ENCODE assay signal across 31 cellular contexts in the genomic region with DNA sequence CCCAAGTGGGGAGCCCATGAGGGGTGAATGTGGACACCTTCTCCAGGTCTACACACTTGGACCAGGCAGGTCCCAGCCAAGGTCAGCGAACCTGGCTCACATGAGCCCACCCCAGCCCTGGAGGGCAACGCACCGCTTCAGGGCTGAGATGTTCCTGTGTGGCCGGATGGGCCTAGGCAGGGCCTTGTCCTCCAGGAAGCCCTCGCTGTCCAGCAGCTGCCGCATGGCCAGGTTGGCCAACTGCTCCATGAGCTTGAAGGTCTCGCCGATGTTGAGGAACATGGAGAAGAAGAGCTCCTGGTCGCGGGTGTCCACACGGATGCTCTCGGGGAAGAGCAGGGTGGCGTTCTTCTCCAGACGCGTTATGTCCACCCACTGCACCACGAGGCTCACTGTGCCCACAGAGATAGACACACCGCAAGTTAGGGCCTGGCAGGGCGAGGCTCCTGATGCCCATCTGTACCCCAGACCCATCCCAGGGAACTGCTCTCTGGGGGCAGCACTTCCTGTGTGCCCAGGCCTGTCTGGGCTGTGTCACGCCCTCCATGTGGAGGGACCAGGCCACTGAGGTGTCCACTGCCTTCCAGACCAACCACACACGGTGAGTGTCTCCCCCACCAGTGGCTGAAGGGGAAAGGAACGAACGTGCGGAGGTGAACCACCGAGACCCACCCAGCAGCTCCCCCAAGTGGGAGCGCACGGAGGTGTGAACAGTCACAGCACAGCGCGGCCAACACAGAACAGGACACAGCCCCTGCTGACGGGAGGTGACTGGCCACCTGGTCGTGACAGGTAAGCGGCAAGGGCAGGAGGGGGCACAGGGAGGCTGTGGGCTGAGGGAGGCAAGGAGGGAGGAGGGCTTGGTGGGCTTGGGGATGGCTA.
"Had no signal": no experiment of that assay in that cellular context is flagged by ENCODE, and none has a peak within 500 bp of the region (broad histone marks: within the 10 kb centered on the region; RNA-seq: fewer than 3 reads in every experiment).

No MANE protein-coding gene starts in this region.

- ATAC-seq: activated CD4-positive, CD25-positive, alpha-beta regulatory T cell treated with anti-CD3 and anti-CD28 coated beads, Interleukin-2, amount 50 U/mL, for 24 hours; effector memory CD8-positive, alpha-beta T cell; gastroesophageal sphincter; naive thymus-derived CD4-positive, alpha-beta T cell; sciatic nerve had no signal

- H3K4me1 ChIP-seq: ascending aorta, gastroesophageal sphincter, neural progenitor cell, upper lobe of left lung, vagina had no signal

- H3K4me3 ChIP-seq: ascending aorta, coronary artery, dorsolateral prefrontal cortex, gastroesophageal sphincter, hepatocyte, neural progenitor cell, skin epidermis, upper lobe of left lung, vagina had no signal

- H3K4me1 Mint-ChIP-seq: activated naive CD4-positive, alpha-beta T cell treated with anti-CD3 and anti-CD28 coated beads, Interleukin-2, amount 10 ng/mL, durations not matched to agents 7 days and 5 days; activated naive CD8-positive, alpha-beta T cell treated with anti-CD3 and anti-CD28 coated beads, Interleukin-2, amount 10 ng/mL, durations not matched to agents 7 days and 5 days; brain; naive thymus-derived CD4-positive, alpha-beta T cell; neural progenitor cell had no signal

- H3K9me3 Mint-ChIP-seq: activated naive CD4-positive, alpha-beta T cell treated with anti-CD3 and anti-CD28 coated beads, Interleukin-2, amount 10 ng/mL, durations not matched to agents 7 days and 5 days; activated naive CD8-positive, alpha-beta T cell treated with anti-CD3 and anti-CD28 coated beads, Interleukin-2, amount 10 ng/mL, durations not matched to agents 7 days and 5 days; activated T-helper 1 cell treated with anti-CD3 and anti-CD28 coated beads, Interleukin-12 subunit alpha, Interleukin-12 subunit beta, Interleukin-2, Interleukin-4 antibody, amounts not matched to agents 30 ng/mL and 10 ng/mL and 1 ng/mL, durations not matched to agents 14 hours and 24 hours and 36 hours; brain; effector memory CD8-positive, alpha-beta T cell; naive thymus-derived CD4-positive, alpha-beta T cell; neural progenitor cell; stimulated activated naive CD8-positive, alpha-beta T cell treated with anti-CD3 and anti-CD28 coated beads, Interleukin-15, Interleukin-2, amounts not matched to agents 100 ng/mL and 50 ng/mL, for 24 hours; T-helper 2 cell treated with Interferon-gamma antibody and Interleukin-4, amounts not matched to agents 5 μg/mL and 100 μg/mL, for 36 hours had no signal

- H3K4me3 Mint-ChIP-seq: activated naive CD4-positive, alpha-beta T cell treated with anti-CD3 and anti-CD28 coated beads, Interleukin-2, amount 10 ng/mL, durations not matched to agents 7 days and 5 days; activated naive CD8-positive, alpha-beta T cell treated with anti-CD3 and anti-CD28 coated beads, Interleukin-2, amount 10 ng/mL, durations not matched to agents 7 days and 5 days; activated T-helper 1 cell treated with anti-CD3 and anti-CD28 coated beads, Interleukin-12 subunit alpha, Interleukin-12 subunit beta, Interleukin-2, Interleukin-4 antibody, amounts not matched to agents 30 ng/mL and 10 ng/mL and 1 ng/mL, durations not matched to agents 14 hours and 24 hours and 36 hours; brain; effector memory CD8-positive, alpha-beta T cell; naive thymus-derived CD4-positive, alpha-beta T cell; neural progenitor cell; stimulated activated naive CD8-positive, alpha-beta T cell treated with anti-CD3 and anti-CD28 coated beads, Interleukin-15, Interleukin-2, amounts not matched to agents 100 ng/mL and 50 ng/mL, for 24 hours; T-helper 2 cell treated with Interferon-gamma antibody and Interleukin-4, amounts not matched to agents 5 μg/mL and 100 μg/mL, for 36 hours had no signal

- H3K27me3 Mint-ChIP-seq: activated naive CD4-positive, alpha-beta T cell treated with anti-CD3 and anti-CD28 coated beads, Interleukin-2, amount 10 ng/mL, durations not matched to agents 7 days and 5 days; activated naive CD8-positive, alpha-beta T cell treated with anti-CD3 and anti-CD28 coated beads, Interleukin-2, amount 10 ng/mL, durations not matched to agents 7 days and 5 days; brain; effector memory CD8-positive, alpha-beta T cell; naive thymus-derived CD4-positive, alpha-beta T cell; stimulated activated naive CD8-positive, alpha-beta T cell treated with anti-CD3 and anti-CD28 coated beads, Interleukin-15, Interleukin-2, amounts not matched to agents 100 ng/mL and 50 ng/mL, for 24 hours had no signal

- H3K79me2 ChIP-seq: hepatocyte had no signal

- H3K9ac ChIP-seq: neural progenitor cell had no signal

- H3K27ac ChIP-seq: ascending aorta, coronary artery, dorsolateral prefrontal cortex, gastroesophageal sphincter, hepatocyte, neural progenitor cell, skin epidermis, upper lobe of left lung, vagina had no signal

- H3K27me3 ChIP-seq: ascending aorta, dorsolateral prefrontal cortex, gastroesophageal sphincter, hepatocyte, neural progenitor cell, upper lobe of left lung, vagina had no signal

- FAIRE-seq: endothelial cell of umbilical vein, keratinocyte had no signal

- H3K27ac Mint-ChIP-seq: activated naive CD4-positive, alpha-beta T cell treated with anti-CD3 and anti-CD28 coated beads, Interleukin-2, amount 10 ng/mL, durations not matched to agents 7 days and 5 days; activated naive CD8-positive, alpha-beta T cell treated with anti-CD3 and anti-CD28 coated beads, Interleukin-2, amount 10 ng/mL, durations not matched to agents 7 days and 5 days; activated T-helper 1 cell treated with anti-CD3 and anti-CD28 coated beads, Interleukin-12 subunit alpha, Interleukin-12 subunit beta, Interleukin-2, Interleukin-4 antibody, amounts not matched to agents 30 ng/mL and 10 ng/mL and 1 ng/mL, durations not matched to agents 14 hours and 24 hours and 36 hours; brain; effector memory CD8-positive, alpha-beta T cell; naive thymus-derived CD4-positive, alpha-beta T cell; neural progenitor cell; stimulated activated naive CD8-positive, alpha-beta T cell treated with anti-CD3 and anti-CD28 coated beads, Interleukin-15, Interleukin-2, amounts not matched to agents 100 ng/mL and 50 ng/mL, for 24 hours; T-helper 2 cell treated with Interferon-gamma antibody and Interleukin-4, amounts not matched to agents 5 μg/mL and 100 μg/mL, for 36 hours had no signal

- H2AFZ ChIP-seq: hepatocyte, neural progenitor cell had no signal

- H3K36me3 ChIP-seq: neural progenitor cell had no signal

- H3K9me3 ChIP-seq: ascending aorta, gastroesophageal sphincter, upper lobe of left lung, vagina had no signal

- H3K4me2 ChIP-seq: hepatocyte, neural progenitor cell had no signal

- DNase-seq: activated CD4-positive, alpha-beta T cell treated with anti-CD3 and anti-CD28 coated beads for 48 hours; activated CD4-positive, alpha-beta T cell treated with anti-CD3 and anti-CD28 coated beads, Interleukin-2, amount 50 U/mL, for 48 hours; activated CD8-positive, alpha-beta memory T cell treated with anti-CD3 and anti-CD28 coated beads for 24 hours; activated gamma-delta T cell; activated naive CD4-positive, alpha-beta T cell treated with anti-CD3 and anti-CD28 coated beads, Interleukin-2, amount 10 ng/mL, durations not matched to agents 7 days and 5 days; activated naive CD8-positive, alpha-beta T cell treated with anti-CD3 and anti-CD28 coated beads, Interleukin-2, amount 10 ng/mL, durations not matched to agents 7 days and 5 days; activated T-cell treated with anti-CD3 and anti-CD28 coated beads, Interleukin-2, amount 50 U/mL, for 1 hour; effector memory CD8-positive, alpha-beta T cell; left colon; midbrain; naive thymus-derived CD4-positive, alpha-beta T cell; stimulated activated CD4-positive, alpha-beta T cell treated with anti-CD3 and anti-CD28 coated beads, Interleukin-12 subunit alpha, Interleukin-12 subunit beta, amount 100 ng/mL, for 4 hours; stimulated activated CD4-positive, alpha-beta T cell treated with anti-CD3 and anti-CD28 coated beads, Interleukin-4, amount 100 ng/mL, for 1 hour; T-helper 1 cell had no signal
